Comparison of ENCODE assay signal across 22 cellular contexts in the genomic region with DNA sequence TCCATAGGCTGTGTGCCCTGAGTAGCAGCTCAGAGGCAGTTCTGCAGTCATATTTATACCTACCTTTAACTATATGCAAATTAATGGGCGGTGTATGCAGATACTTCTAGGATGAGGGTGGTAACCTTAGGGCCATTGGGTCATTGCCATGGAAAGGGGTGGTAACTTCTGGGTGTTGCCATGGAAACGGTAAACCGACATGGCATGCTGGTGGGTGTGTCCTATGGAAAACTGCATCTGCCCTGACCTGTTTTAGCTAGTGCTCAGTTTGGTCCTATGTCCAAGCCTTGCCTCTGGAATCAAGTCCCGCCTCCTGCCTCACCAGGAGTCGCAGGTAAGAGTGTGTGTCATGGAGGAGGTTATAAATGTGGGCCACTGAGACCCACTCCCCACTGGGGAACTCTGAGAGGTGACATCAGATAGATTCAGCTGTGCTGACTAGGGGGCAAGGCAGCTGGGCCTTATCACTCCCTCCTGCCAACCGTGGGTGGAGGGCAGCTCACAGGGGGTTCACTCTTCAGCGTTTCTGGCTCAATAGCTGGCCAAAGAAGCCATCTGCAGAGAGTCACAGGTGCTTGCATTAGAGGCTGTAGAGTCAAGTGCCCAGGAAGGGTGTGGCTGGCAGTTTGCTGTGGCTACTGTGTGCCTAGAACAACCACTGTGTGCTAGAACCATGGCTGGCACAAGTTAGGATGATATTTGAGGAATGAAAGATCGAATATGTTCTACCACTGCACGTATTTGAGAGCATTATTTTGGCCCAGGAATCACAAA. TPM values are rescaled to one million over a fixed set of nuclear protein-coding genes. Genes with fewer than 3 reads are reported as not detected.
DNase-seq lines count a peak whose midpoint lies in the region; ATAC-seq and TF ChIP-seq lines count a peak whose summit lies in the region.
"Had no signal": no experiment of that assay in that cellular context is flagged by ENCODE, and none has a peak within 500 bp of the region (broad histone marks: within the 10 kb centered on the region; RNA-seq: fewer than 3 reads in every experiment).

No MANE protein-coding gene starts in this region.

- H3K4me2 ChIP-seq in DND-41 (ENCODE audit: insufficient read depth, low read length): no peak overlapping the region

- ATAC-seq in DND-41 (ENCODE audit: insufficient read depth, low read depth): peak; percentile 37; the same call in 2 of the 3 replicates
- peak; percentile 66 for ATAC-seq in left colon
- no peak for ATAC-seq in GM19351 (IDR thresholded peaks at IDR 0.05; ENCODE audit: unreplicated experiment)
- ATAC-seq: activated CD4-positive, alpha-beta T cell treated with anti-CD3 and anti-CD28 coated beads for 36 hours; gastrocnemius medialis had no signal

- H3K9ac ChIP-seq in DND-41 (ENCODE audit: low read depth, low read length): no peak overlapping the region

- H3K27ac ChIP-seq in DND-41 (ENCODE audit: low read length): no peak overlapping the region
- H3K27ac ChIP-seq: coronary artery, gastrocnemius medialis, HL-60, SJCRH30, testis had no signal

- DNase-seq in DND-41 (no peak), LNCaP clone FGC (ENCODE audit: low read depth) (peak; percentile 68), SW480 (ENCODE audit: low spot score) (peak; percentile 43), left colon (no peak), DMS153 (lab: John Stamatoyannopoulos, UW) (no peak), osteocyte (ENCODE audit: extremely low spot score, unreplicated experiment) (no peak)
- DNase-seq: activated CD4-positive, alpha-beta T cell treated with anti-CD3 and anti-CD28 coated beads for 36 hours; activated CD8-positive, alpha-beta memory T cell treated with anti-CD3 and anti-CD28 coated beads, Interleukin-2, amount 50 U/mL, for 4 hours; activated naive CD4-positive, alpha-beta T cell; Caco-2; gastrocnemius medialis; NCI-H226; SJCRH30; stimulated activated CD4-positive, alpha-beta T cell treated with anti-CD3 and anti-CD28 coated beads, Interleukin-4, amount 100 ng/mL, for 4 hours; stimulated activated CD8-positive, alpha-beta memory T cell treated with anti-CD3 and anti-CD28 coated beads, Interleukin-4, amount 100 ng/mL, for 48 hours; testis had no signal

- H3K79me2 ChIP-seq in DND-41 (ENCODE audit: insufficient read depth, low read length): no peaks in the 10 kb centered on the region

- peaks cover 2% of the 10 kb centered on the region for H3K9me3 ChIP-seq in DND-41 (ENCODE audit: insufficient read depth, low read length, severe bottlenecking)
- H3K9me3 ChIP-seq: gastrocnemius medialis, SJCRH30, testis had no signal

- H2AFZ ChIP-seq in DND-41 (ENCODE audit: low read depth, low read length): no peak overlapping the region

- no peak overlapping the region for H3K4me3 Mint-ChIP-seq in osteocyte (ENCODE audit: unreplicated experiment)
- H3K4me3 Mint-ChIP-seq: activated CD4-positive, alpha-beta T cell treated with anti-CD3 and anti-CD28 coated beads for 36 hours; T-helper 2 cell treated with Interferon-gamma antibody and Interleukin-4, amounts not matched to agents 5 μg/mL and 100 μg/mL, for 36 hours had no signal

- intact Hi-C loops in left colon (cut with DNase I, micrococcal nuclease): no loop called here

- peaks cover 5% of the 10 kb centered on the region for H3K36me3 Mint-ChIP-seq in osteocyte (ENCODE audit: unreplicated experiment)

- no peaks in the 10 kb centered on the region for H4K20me1 ChIP-seq in DND-41 (ENCODE audit: insufficient read depth, low read length)

- H3K27me3 ChIP-seq in DND-41 (ENCODE audit: insufficient read depth, low read length, poor library complexity): no peaks in the 10 kb centered on the region
- H3K27me3 ChIP-seq: gastrocnemius medialis, SJCRH30, testis had no signal

- H3K4me3 ChIP-seq in DND-41 (ENCODE audit: low read depth in 1 of 2, low read length in 2 of 2) (no peak overlapping the region), LNCaP clone FGC (ENCODE audit: low read depth, low read length) (no peak overlapping the region)
- H3K4me3 ChIP-seq: coronary artery, gastrocnemius medialis, SJCRH30, skin epidermis, testis had no signal

- H3K36me3 ChIP-seq in DND-41 (ENCODE audit: insufficient read depth, low read length): no peaks in the 10 kb centered on the region
- H3K36me3 ChIP-seq: gastrocnemius medialis, SJCRH30 had no signal

- H3K27ac Mint-ChIP-seq in osteocyte (ENCODE audit: unreplicated experiment): no peak overlapping the region
- H3K27ac Mint-ChIP-seq: activated CD4-positive, alpha-beta T cell treated with anti-CD3 and anti-CD28 coated beads for 36 hours; T-helper 2 cell treated with Interferon-gamma antibody and Interleukin-4, amounts not matched to agents 5 μg/mL and 100 μg/mL, for 36 hours had no signal

- H3K4me1 ChIP-seq in DND-41 (ENCODE audit: insufficient read depth, low read length): no peaks in the 10 kb centered on the region
- H3K4me1 ChIP-seq: Caco-2, SJCRH30, testis had no signal

- H3K9me3 Mint-ChIP-seq in osteocyte (ENCODE audit: unreplicated experiment): peaks cover 9% of the 10 kb centered on the region

- TF ChIP-seq CTCF in DND-41 (IDR thresholded peaks at IDR 0.05; ENCODE audit: borderline replicate concordance, extremely low read depth, low read length, poor library complexity, severe bottlenecking) (no peak), LNCaP clone FGC (IDR thresholded peaks at IDR 0.05; ENCODE audit: control insufficient read depth, extremely low read depth, insufficient read depth) (no peak), osteocyte (IDR thresholded peaks at IDR 0.05) (no peak)

- peaks cover 8% of the 10 kb centered on the region for H3K4me1 Mint-ChIP-seq in osteocyte (ENCODE audit: unreplicated experiment)
- H3K4me1 Mint-ChIP-seq: activated CD4-positive, alpha-beta T cell treated with anti-CD3 and anti-CD28 coated beads for 36 hours had no signal

- H3K27me3 Mint-ChIP-seq in osteocyte (ENCODE audit: unreplicated experiment): no peaks in the 10 kb centered on the region

RNA-seq across cellular contexts. Expression of gene BACE2, which starts 19.0 kb away (rescaled TPM):
- total RNA-seq in left colon (10 to 100 TPM; 59.3 to 65.1 TPM), osteocyte (49.5 and 55.4 TPM in 2 replicates)
- total RNA-seq: OCI-LY7, SJCRH30 had no signal

Comparison
In these comparisons a context has a peak if more than half of its experiments do, and no peak if none do; other contexts are left out.
1. DNase-seq: peak in LNCaP clone FGC (single experiment) and SW480 (single experiment); none in DND-41 (single experiment), left colon (0 of 2), DMS153 (single experiment) and osteocyte (single experiment).